In the genomic region with DNA sequence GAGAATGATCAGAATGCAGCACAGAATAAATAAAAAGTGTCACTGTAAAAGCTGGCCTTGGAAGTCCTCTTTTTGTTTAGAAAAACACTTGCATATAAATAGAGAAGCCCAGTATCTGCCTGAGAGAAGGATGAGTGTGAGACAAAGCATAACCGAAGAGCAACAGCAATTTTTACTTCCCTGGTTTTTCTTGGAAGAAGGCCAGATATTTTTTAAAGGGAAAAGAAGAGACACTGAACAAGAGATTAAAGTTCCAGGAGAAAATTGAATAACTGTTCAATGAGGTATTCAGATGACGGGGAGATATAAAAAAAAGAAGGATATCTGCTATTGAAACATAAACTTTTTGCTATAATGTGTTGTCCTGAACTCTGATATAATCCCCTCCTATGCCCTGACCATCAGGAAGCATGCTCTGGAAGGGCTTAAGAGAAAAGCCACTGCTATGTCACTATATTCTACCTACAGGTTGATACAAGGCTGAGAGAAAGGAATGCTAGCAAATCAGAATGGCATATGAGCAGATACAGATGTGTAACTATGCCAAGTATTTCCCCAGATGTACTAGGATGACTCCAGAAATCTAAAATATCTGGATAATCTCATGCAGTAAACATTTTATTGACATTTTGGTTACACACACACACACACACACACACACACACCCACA, we compare ENCODE assay signal across 21 cellular contexts.
DNase-seq lines count a peak whose midpoint lies in the region; TF ChIP-seq lines count a peak whose summit lies in the region.
"Had no signal": no experiment of that assay in that cellular context is flagged by ENCODE, and none has a peak within 500 bp of the region (broad histone marks: within the 10 kb centered on the region; RNA-seq: fewer than 3 reads in every experiment).

No MANE protein-coding gene starts in this region.

- H3K4me1 ChIP-seq in rectal smooth muscle tissue (ENCODE audit: control insufficient read depth, insufficient read depth, low read length): peaks cover 17% of the 10 kb centered on the region

- no peak overlapping the region for H3K9ac ChIP-seq in rectal smooth muscle tissue (ENCODE audit: low read length)

- H3K4me3 ChIP-seq in fibroblast of the aortic adventitia (ENCODE audit: low read depth, low read length): no peak overlapping the region
- H3K4me3 ChIP-seq in rectal smooth muscle tissue (ENCODE audit: low read length): no peak overlapping the region
- no peak overlapping the region for H3K4me3 ChIP-seq in foreskin fibroblast (ENCODE audit: low read depth in 1 of 2, low read length in 2 of 2)
- H3K4me3 ChIP-seq: coronary artery, testis had no signal

- H3K27ac ChIP-seq in rectal smooth muscle tissue (ENCODE audit: low read depth, low read length): peak overlapping the region; percentile 44
- H3K27ac ChIP-seq: coronary artery, testis, VCaP had no signal

- TF ChIP-seq CTCF in fibroblast of the aortic adventitia (IDR thresholded peaks at IDR 0.05; ENCODE audit: insufficient read depth, low read length) (no peak), foreskin fibroblast (IDR thresholded peaks at IDR 0.05; ENCODE audit: low read depth, low read length) (no peak)

- peak; percentile 22 for DNase-seq in EH (ENCODE audit: low read depth)
- DNase-seq in SK-N-DZ (ENCODE audit: low spot score): peak; percentile 66
- DNase-seq in fibroblast of the aortic adventitia (ENCODE audit: low read depth): peak; percentile 50
- no peak for DNase-seq in HuH-7 (ENCODE audit: low spot score)
- DNase-seq in DMS53 (lab: John Stamatoyannopoulos, UW): no peak
- no peak for DNase-seq in NCI-H1048 (lab: John Stamatoyannopoulos, UW)
- DNase-seq in foreskin fibroblast: no peak
- DNase-seq: activated CD4-positive, alpha-beta T cell treated with anti-CD3 and anti-CD28 coated beads, Interleukin-2, amount 50 U/mL, for 4 hours; activated naive CD4-positive, alpha-beta T cell treated with Interleukin-2 at 50 U/mL for 16 hours; CD4-positive, alpha-beta memory T cell; foreskin melanocyte; left cardiac atrium; NCI-H1436; NCI-H748 treated with DMSO at 0.1 percent for 48 hours; SIG-M5; stimulated activated CD4-positive, alpha-beta T cell treated with anti-CD3 and anti-CD28 coated beads, Interleukin-15, amount 100 ng/mL, for 24 hours; T-helper 17 cell; testis had no signal

- no peaks in the 10 kb centered on the region for H3K36me3 ChIP-seq in rectal smooth muscle tissue (ENCODE audit: control insufficient read depth, insufficient read depth, low read length)

- no peaks in the 10 kb centered on the region for H3K27me3 ChIP-seq in rectal smooth muscle tissue (ENCODE audit: control insufficient read depth, insufficient read depth, low read length)
- H3K27me3 ChIP-seq: testis had no signal

Comparison
In these comparisons a context has a peak if more than half of its experiments do, and no peak if none do; other contexts are left out.
1. DNase-seq: peak in EH (single experiment), SK-N-DZ (single experiment) and fibroblast of the aortic adventitia (single experiment); none in HuH-7 (single experiment), DMS53 (single experiment), NCI-H1048 (single experiment) and foreskin fibroblast (0 of 2).